ENCODE assay signal across 8 cellular contexts in the genomic region with DNA sequence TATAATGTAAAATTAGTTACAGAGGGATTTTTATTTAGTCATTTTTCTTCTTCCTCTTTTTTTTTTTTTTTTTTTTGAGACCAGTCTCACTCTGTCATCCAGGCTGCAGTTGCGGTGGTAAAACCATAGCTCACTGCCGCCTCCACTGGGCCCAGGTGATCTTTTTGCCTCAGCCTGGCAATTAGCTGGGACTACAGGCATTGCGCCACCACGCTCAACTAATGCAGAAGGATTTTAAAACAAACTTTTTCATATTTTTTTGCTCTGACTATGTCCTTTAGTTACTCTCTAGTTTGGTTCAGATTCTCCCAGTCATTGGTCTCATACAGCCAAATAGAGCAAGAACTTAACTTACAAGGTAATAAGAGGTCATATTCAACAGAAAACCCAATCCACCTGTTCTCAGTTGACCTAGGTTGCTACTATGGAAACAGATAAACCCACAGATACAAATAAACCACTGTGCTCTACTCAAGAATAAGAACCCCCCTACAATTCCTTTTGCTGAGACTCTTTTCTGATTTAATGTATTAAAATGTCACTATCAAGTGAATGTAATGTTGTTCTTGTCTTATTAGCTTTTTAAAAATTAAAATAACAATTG. TPM values are rescaled to one million over a fixed set of nuclear protein-coding genes. Genes with fewer than 3 reads are reported as not detected.
DNase-seq lines count a peak whose midpoint lies in the region; ATAC-seq and TF ChIP-seq lines count a peak whose summit lies in the region.

No MANE protein-coding gene starts in this region.

- no peak overlapping the region for H3K4me3 ChIP-seq in left ventricle myocardium inferior

- TF ChIP-seq CTCF in left ventricle myocardium inferior (IDR thresholded peaks at IDR 0.05; ENCODE audit: borderline replicate concordance), result no peak
- no peak for TF ChIP-seq CTCF in RWPE1 (conservative IDR thresholded peaks at IDR 0.05; ENCODE audit: low read depth)

- DNase-seq in OCI-M1 (lab: John Stamatoyannopoulos, UW), result peak; percentile 79
- DNase-seq in erythroblast (lab: John Stamatoyannopoulos, UW), result peak; percentile 5
- no peak for DNase-seq in germinal center (ENCODE audit: low spot score)
- DNase-seq in left ventricle myocardium inferior, result no peak
- DNase-seq in RWPE1 (ENCODE audit: low spot score), result no peak

- no peaks in the 10 kb centered on the region for H3K36me3 ChIP-seq in left ventricle myocardium inferior

- no peaks in the 10 kb centered on the region for H3K27me3 ChIP-seq in left ventricle myocardium inferior (ENCODE audit: low read depth)

- H3K9me3 ChIP-seq in left ventricle myocardium inferior (replicated peaks), result no peaks in the 10 kb centered on the region

- POLR2A ChIA-PET in RWPE1 (lab: Yijun Ruan, JAX; ENCODE audit: low non-redundant PET), result no interaction called here

- H3K27ac ChIP-seq in left ventricle myocardium inferior (replicated peaks) (no peak overlapping the region), RWPE1 (no peak overlapping the region)

- intact Hi-C loops in left ventricle myocardium inferior (cut with micrococcal nuclease), result no loop called here

- ATAC-seq in GM18858 (IDR thresholded peaks at IDR 0.05; ENCODE audit: unreplicated experiment), result peak; percentile 78
- ATAC-seq in HG02884 (IDR thresholded peaks at IDR 0.05; ENCODE audit: unreplicated experiment), result peak; percentile 90
- no peak for ATAC-seq in GM18520 (IDR thresholded peaks at IDR 0.05; ENCODE audit: unreplicated experiment)

- no peak for TF ChIP-seq POLR2A in erythroblast (IDR thresholded peaks at IDR 0.05; ENCODE audit: low read length)

- H3K4me1 ChIP-seq in left ventricle myocardium inferior, result no peaks in the 10 kb centered on the region

- CTCF ChIA-PET in RWPE1 (lab: Yijun Ruan, JAX), result interaction anchor here (0.9 kb wide), 1 partner anchor 35 kb away, joined by 4 read pairs; no protein-coding TSS in a partner anchor

RNA-seq across cellular contexts. Expression of a gene that starts 50.1 kb away (rescaled TPM):
- 1.6 TPM for total RNA-seq in left ventricle myocardium inferior

Comparison
In these comparisons a context has a peak if more than half of its experiments do, and no peak if none do; other contexts are left out.
1. DNase-seq: peak in OCI-M1 (single experiment) and erythroblast (2 of 2); none in germinal center (single experiment), left ventricle myocardium inferior (single experiment) and RWPE1 (single experiment).